17 cellular contexts compared by ENCODE assay signal in genomic region chr12:131555866-131556265, GRCh38.
DNase-seq lines count a peak whose midpoint lies in the region; ATAC-seq, FAIRE-seq and TF ChIP-seq lines count a peak whose summit lies in the region.
"Had no signal": no experiment of that assay in that cellular context is flagged by ENCODE, and none has a peak within 500 bp of the region (broad histone marks: within the 10 kb centered on the region; RNA-seq: fewer than 3 reads in every experiment).

No MANE protein-coding gene starts in this region.

- no peaks in the 10 kb centered on the region for H3K36me3 ChIP-seq in SK-N-SH (replicated peaks in 1 of 2; ENCODE audit: control insufficient read depth in 1 of 2, insufficient read depth in 2 of 2, low read length in 1 of 2)
- no peaks in the 10 kb centered on the region for H3K36me3 ChIP-seq in H1 (ENCODE audit: control insufficient read depth in 2 of 4, insufficient read depth in 4 of 4, low read length in 3 of 4)
- no peaks in the 10 kb centered on the region for H3K36me3 ChIP-seq in keratinocyte (ENCODE audit: control insufficient read depth in 2 of 2, extremely low read depth in 1 of 2, insufficient read depth in 2 of 2, low read length in 2 of 2)
- H3K36me3 ChIP-seq: HAP-1 had no signal

- dilution Hi-C loops in keratinocyte (cut with MboI; ENCODE audit: extremely low pct_ligation_motif_present, low sequenced_read_pairs), result no loop called here

- H2AK5ac ChIP-seq in H1 (ENCODE audit: low read depth, low read length), result no peak overlapping the region

- H2BK12ac ChIP-seq in H1 (ENCODE audit: low read depth, low read length), result no peak overlapping the region; the same call in 1 of the 2 replicates

- TF ChIP-seq RAD21 in SK-N-SH (IDR thresholded peaks at IDR 0.05; ENCODE audit: low read length), result no peak
- no peak for TF ChIP-seq RAD21 in H1 (IDR thresholded peaks at IDR 0.05 in 1 of 2, conservative IDR thresholded peaks at IDR 0.05 in 1 of 2; ENCODE audit: low read depth in 2 of 2, low read length in 2 of 2)

- H3K27ac ChIP-seq in SK-N-SH (ENCODE audit: low read depth in 2 of 2, low read length in 1 of 2) (no peak overlapping the region), H1 (ENCODE audit: low read depth, low read length) (no peak overlapping the region), keratinocyte (ENCODE audit: control insufficient read depth, insufficient read depth, low read length) (no peak overlapping the region)
- H3K27ac ChIP-seq: 22Rv1, A549, C4-2B had no signal

- H2BK120ac ChIP-seq in H1 (replicated peaks; ENCODE audit: low read depth, low read length), result no peak overlapping the region

- H3K9me1 ChIP-seq in keratinocyte (ENCODE audit: control insufficient read depth, extremely low read depth, insufficient read depth, low read length), result no peaks in the 10 kb centered on the region

- H3K14ac ChIP-seq in H1 (ENCODE audit: insufficient read length), result no peak overlapping the region

- H3K9me3 ChIP-seq in SK-N-SH (no peaks in the 10 kb centered on the region), H1 (ENCODE audit: insufficient read depth in 2 of 2, low read depth in 1 of 2, low read length in 1 of 2) (no peaks in the 10 kb centered on the region), keratinocyte (ENCODE audit: control insufficient read depth, low read depth, low read length) (no peaks in the 10 kb centered on the region)
- H3K9me3 ChIP-seq: A549, Caco-2, HAP-1 had no signal

- POLR2A ChIA-PET in SK-N-SH (lab: Yijun Ruan, JAX), result no interaction called here
- POLR2A ChIA-PET in H1 (lab: Charles Lee; ENCODE audit: partially characterized antibody), result no interaction called here

- H3K27me3 ChIP-seq in SK-N-SH (ENCODE audit: insufficient read depth) (no peaks in the 10 kb centered on the region), H1 (replicated peaks in 1 of 4; ENCODE audit: control insufficient read depth in 3 of 4, extremely low read depth in 1 of 4, insufficient read depth in 3 of 4, low read length in 3 of 4) (no peaks in the 10 kb centered on the region; a peak in 1 of 7 replicates), keratinocyte (ENCODE audit: control insufficient read depth, extremely low read depth, insufficient read depth, low read length) (no peaks in the 10 kb centered on the region)

- H4K91ac ChIP-seq in H1 (replicated peaks; ENCODE audit: insufficient read length, low read length), result no peak overlapping the region

- no peak overlapping the region for H3K23ac ChIP-seq in H1 (ENCODE audit: insufficient read length)

- TF ChIP-seq CTCF in SK-N-SH (IDR thresholded peaks at IDR 0.05), result no peak
- TF ChIP-seq CTCF in H1 (IDR thresholded peaks at IDR 0.05; ENCODE audit: control extremely low read depth in 1 of 3, insufficient read depth in 1 of 3, low read depth in 1 of 3, low read length in 3 of 3), result no peak
- no peak for TF ChIP-seq CTCF in keratinocyte (optimal IDR thresholded peaks at IDR 0.05 in 1 of 3, IDR thresholded peaks at IDR 0.05 in 1 of 3, conservative IDR thresholded peaks at IDR 0.05 in 1 of 3; ENCODE audit: extremely low read depth in 1 of 3, insufficient read depth in 2 of 3, low read length in 3 of 3)

- FAIRE-seq in H1 (lab: Jason Lieb, UNC), result no peak
- FAIRE-seq in keratinocyte (lab: Jason Lieb, UNC), result no peak
- FAIRE-seq: A549 had no signal

- H2AFZ ChIP-seq in SK-N-SH (ENCODE audit: low read depth), result no peak overlapping the region
- H2AFZ ChIP-seq in H1 (ENCODE audit: low read length), result no peak overlapping the region
- peak overlapping the region; percentile 43 for H2AFZ ChIP-seq in keratinocyte (ENCODE audit: control insufficient read depth, low read length)

- no peak for TF ChIP-seq EP300 in SK-N-SH (IDR thresholded peaks at IDR 0.05; ENCODE audit: borderline replicate concordance in 1 of 2, low read depth in 1 of 2, low read length in 1 of 2)
- no peak for TF ChIP-seq EP300 in H1 (IDR thresholded peaks at IDR 0.05; ENCODE audit: borderline replicate concordance in 1 of 2, low read depth in 2 of 2, low read length in 2 of 2)

- H2BK15ac ChIP-seq in H1 (ENCODE audit: low read length), result no peak overlapping the region

- no peak overlapping the region; the same call in 1 of the 2 replicates for H3K18ac ChIP-seq in H1 (ENCODE audit: extremely low read depth, low read length)

- H3K56ac ChIP-seq in H1 (replicated peaks; ENCODE audit: insufficient read length, low read depth, low read length), result no peak overlapping the region

- no peak overlapping the region for H4K8ac ChIP-seq in H1 (ENCODE audit: extremely low read depth, insufficient read depth, low read length)

- peak; percentile 46 for DNase-seq in SK-N-SH
- DNase-seq in H1 (ENCODE audit: low read depth in 1 of 2, low spot score in 2 of 2), result no peak
- no peak for DNase-seq in keratinocyte (ENCODE audit: low read depth, low spot score)
- DNase-seq in SHP77 treated with DMSO at 0.1 percent for 48 hours (lab: John Stamatoyannopoulos, UW), result no peak
- no peak for DNase-seq in activated gamma-delta T cell (lab: John Stamatoyannopoulos, UW)
- no peak for DNase-seq in NCI-H2107 (lab: John Stamatoyannopoulos, UW)
- DNase-seq: AML-193; Caco-2; CD4-positive, alpha-beta T cell; DMS79 treated with DMSO at 0.1 percent for 48 hours; GF-D8; GOT3 had no signal

- H3K4me3 ChIP-seq in SK-N-SH (ENCODE audit: low read depth in 2 of 2, low read length in 1 of 2) (no peak overlapping the region), H1 (ENCODE audit: extremely low read depth in 1 of 4, insufficient read depth in 2 of 4, low read depth in 3 of 4, low read length in 4 of 4) (no peak overlapping the region), keratinocyte (ENCODE audit: control insufficient read depth in 2 of 3, extremely low read depth in 1 of 3, insufficient read depth in 2 of 3, low read depth in 1 of 3, low read length in 3 of 3) (peak overlapping the region in 1 of 3 experiments; percentile 10)
- H3K4me3 ChIP-seq: A549, HAP-1 had no signal

- H3K4me1 ChIP-seq in SK-N-SH (ENCODE audit: control insufficient read depth in 1 of 2, insufficient read depth in 2 of 2, low read depth in 1 of 2, low read length in 1 of 2), result peaks cover 0 to 26% of the 10 kb centered on the region in 2 experiments; a peak in 1 of 4 replicates
- peaks cover 4 to 10% (median 5%) of the 10 kb centered on the region in 4 experiments; a peak in 5 of 7 replicates for H3K4me1 ChIP-seq in H1 (replicated peaks in 1 of 4; ENCODE audit: control insufficient read depth in 3 of 4, insufficient read depth in 4 of 4, low read length in 3 of 4)
- peaks cover 14% of the 10 kb centered on the region for H3K4me1 ChIP-seq in keratinocyte (ENCODE audit: control insufficient read depth, extremely low read depth, insufficient read depth, low read length)
- H3K4me1 ChIP-seq: A549, Caco-2, HAP-1 had no signal

- no peak for ATAC-seq in SK-N-SH treated with all-trans-retinoic acid at 6 μM for 48 hours
- ATAC-seq: A549 had no signal

- H4K20me1 ChIP-seq in SK-N-SH (ENCODE audit: insufficient read depth), result no peaks in the 10 kb centered on the region
- H4K20me1 ChIP-seq in H1 (replicated peaks in 1 of 2; ENCODE audit: control insufficient read depth in 1 of 2, insufficient read depth in 2 of 2, low read length in 2 of 2), result no peaks in the 10 kb centered on the region
- H4K20me1 ChIP-seq in keratinocyte (ENCODE audit: control insufficient read depth, extremely low read depth, insufficient read depth, low read length), result no peaks in the 10 kb centered on the region

- H3K9me2 ChIP-seq in SK-N-SH, result no peaks in the 10 kb centered on the region

- H3K79me2 ChIP-seq in SK-N-SH (ENCODE audit: insufficient read depth) (no peaks in the 10 kb centered on the region), H1 (ENCODE audit: control insufficient read depth in 1 of 2, insufficient read depth in 2 of 2, low read length in 2 of 2) (no peaks in the 10 kb centered on the region), keratinocyte (ENCODE audit: control insufficient read depth, insufficient read depth, low read length) (no peaks in the 10 kb centered on the region)

- no peak overlapping the region for H2BK5ac ChIP-seq in H1 (ENCODE audit: low read depth, low read length)

- H3K4ac ChIP-seq in H1 (replicated peaks; ENCODE audit: insufficient read length, low read depth, low read length), result no peak overlapping the region

- CTCF ChIA-PET in SK-N-SH (lab: Yijun Ruan, JAX), result no interaction called here
- CTCF ChIA-PET in H1 (lab: Charles Lee; ENCODE audit: partially characterized antibody), result interaction anchor here (1.1 to 1.5 kb wide), 2 partner anchors 9 to 639 kb away, joined by 3 read pairs; no protein-coding TSS in a partner anchor

- H3K4me2 ChIP-seq in SK-N-SH, result no peak overlapping the region
- H3K4me2 ChIP-seq in H1 (ENCODE audit: insufficient read depth in 1 of 2, low read depth in 2 of 2, low read length in 2 of 2), result no peak overlapping the region
- peak overlapping the region; percentile 60 for H3K4me2 ChIP-seq in keratinocyte (ENCODE audit: control insufficient read depth, extremely low read depth, insufficient read depth, low read depth, low read length)
- H3K4me2 ChIP-seq: A549 had no signal

- no peaks in the 10 kb centered on the region for H3K23me2 ChIP-seq in H1 (ENCODE audit: low read depth, low read length)

- H2BK20ac ChIP-seq in H1 (ENCODE audit: low read length), result peak overlapping the region; percentile 18; the same call in 1 of the 2 replicates

- TF ChIP-seq POLR2A in H1 (IDR thresholded peaks at IDR 0.05; ENCODE audit: control extremely low read depth in 1 of 2, low read depth in 2 of 2, low read length in 2 of 2), result no peak

- H3F3A ChIP-seq in SK-N-SH (replicated peaks; ENCODE audit: insufficient read depth), result no peaks in the 10 kb centered on the region

- H3K9ac ChIP-seq in SK-N-SH, result no peak overlapping the region
- H3K9ac ChIP-seq in H1 (replicated peaks in 1 of 4; ENCODE audit: extremely low read depth in 1 of 4, low read depth in 3 of 4, low read length in 3 of 4), result no peak overlapping the region; a peak in 1 of 7 replicates
- H3K9ac ChIP-seq in keratinocyte (ENCODE audit: control insufficient read depth, extremely low read depth, insufficient read depth, low read length), result peak overlapping the region; percentile 50

- no peaks in the 10 kb centered on the region for H3K79me1 ChIP-seq in H1 (ENCODE audit: low read depth, low read length)

- WGBS in SK-N-SH (ENCODE audit: low lambda C conversion rate), result 92% methylated on average over 2 of the region's 13 CpGs
- WGBS in H1 (ENCODE audit: extremely low coverage in 1 of 2, insufficient coverage in 1 of 2, insufficient read length in 1 of 2, insufficient replicate concordance in 2 of 2, low coverage in 1 of 2, low lambda C conversion rate in 2 of 2, missing lambda C conversion rate in 1 of 2), 2 experiments, result 82% methylated on average over 7 of the region's 13 CpGs; no CpG with 5 or more reads in 1 of the 2 experiments

- no peak overlapping the region for H4K5ac ChIP-seq in H1 (ENCODE audit: insufficient read length, low read depth, low read length)

TF ChIP-seq in SK-N-SH, 30 proteins besides CTCF, POLR2A, EP300 and RAD21 (continues in another document):
- TF ChIP-seq GATA2 (CRISPR knock-in tag; IDR thresholded peaks at IDR 0.05) (no peak), NRF1 (IDR thresholded peaks at IDR 0.05; ENCODE audit: low read depth, low read length) (no peak)

TF ChIP-seq in SK-N-SH treated with all-trans-retinoic acid at 6 μM for 48 hours, 23 proteins besides CTCF, POLR2A, EP300 and RAD21 (continues in another document):
- no peak for TF ChIP-seq PPARA (CRISPR knock-in tag; IDR thresholded peaks at IDR 0.05; ENCODE audit: borderline replicate concordance)
- TF ChIP-seq ZNF70 (CRISPR knock-in tag; IDR thresholded peaks at IDR 0.05), result no peak

TF ChIP-seq in H1, 55 proteins besides CTCF, POLR2A, EP300 and RAD21 (continues in another document):
- TF ChIP-seq EZH2 (IDR thresholded peaks at IDR 0.05; ENCODE audit: low read depth, low read length, severe bottlenecking), result no peak
